ENCODE assay signal across 16 cellular contexts in the genomic region with DNA sequence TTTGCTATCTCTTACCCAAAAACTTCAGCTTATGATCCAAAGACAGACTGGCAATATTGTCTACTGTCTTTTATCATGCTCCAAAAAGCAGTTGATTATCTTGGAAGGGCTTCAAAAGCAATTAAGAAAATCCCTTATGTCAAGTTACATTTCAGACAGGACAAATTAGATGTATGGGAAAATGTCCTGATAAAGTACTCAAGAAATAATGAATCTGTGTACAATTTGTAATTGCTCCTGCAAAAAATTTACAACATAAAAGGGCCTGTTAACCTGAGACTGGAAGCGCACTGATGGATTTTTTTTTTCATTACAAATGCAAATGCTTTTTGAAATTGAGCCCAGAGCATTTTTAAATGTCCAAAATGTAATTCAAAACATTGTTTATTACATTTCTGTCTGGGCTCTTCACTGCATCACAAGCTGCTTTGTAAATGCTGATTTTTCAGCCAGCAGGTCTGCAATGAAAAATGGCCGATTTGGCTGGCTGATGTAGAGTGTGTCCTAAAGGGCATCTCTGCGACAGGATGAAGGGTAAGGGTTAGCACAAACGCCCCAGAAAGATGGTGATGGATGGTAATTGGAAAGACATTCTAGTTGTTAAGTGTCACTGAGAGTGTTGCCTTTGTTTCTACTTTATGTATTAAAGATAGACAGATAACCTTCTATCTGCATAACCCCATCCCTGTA.
"Had no signal": no experiment of that assay in that cellular context is flagged by ENCODE, and none has a peak within 500 bp of the region (broad histone marks: within the 10 kb centered on the region; RNA-seq: fewer than 3 reads in every experiment).

No MANE protein-coding gene starts in this region.

- H3K27ac ChIP-seq: body of pancreas, left ventricle myocardium inferior, prostate gland, tibial nerve had no signal

- H3K4me3 ChIP-seq: body of pancreas, left ventricle myocardium inferior, prostate gland, tibial nerve had no signal

- H3K4me1 ChIP-seq: body of pancreas, prostate gland, tibial nerve had no signal

- H3K4me3 Mint-ChIP-seq: activated B cell treated with CpG ODN at 0.5 μM for 24 hours; activated CD8-positive, alpha-beta T cell treated with anti-CD3 and anti-CD28 coated beads for 36 hours; activated naive CD4-positive, alpha-beta T cell treated with anti-CD3 and anti-CD28 coated beads for 36 hours; activated T-cell treated with anti-CD3 and anti-CD28 coated beads, Interleukin-2, amount 50 U/mL, for 4 hours; neural crest cell; stimulated activated naive CD8-positive, alpha-beta T cell treated with anti-CD3 and anti-CD28 coated beads, Interleukin-15, Interleukin-2, amounts not matched to agents 100 ng/mL and 50 ng/mL, for 24 hours had no signal

- ATAC-seq: activated CD8-positive, alpha-beta T cell treated with anti-CD3 and anti-CD28 coated beads for 36 hours; activated T-cell treated with anti-CD3 and anti-CD28 coated beads, Interleukin-2, amount 50 U/mL, for 4 hours; body of pancreas; right cardiac atrium had no signal

- H3K27me3 ChIP-seq: body of pancreas, tibial nerve had no signal

- H3K36me3 ChIP-seq: left ventricle myocardium inferior, prostate gland, tibial nerve had no signal

- H3K27ac Mint-ChIP-seq: activated B cell treated with CpG ODN at 0.5 μM for 24 hours; activated CD8-positive, alpha-beta T cell treated with anti-CD3 and anti-CD28 coated beads for 36 hours; activated naive CD4-positive, alpha-beta T cell treated with anti-CD3 and anti-CD28 coated beads for 36 hours; stimulated activated naive CD8-positive, alpha-beta T cell treated with anti-CD3 and anti-CD28 coated beads, Interleukin-15, Interleukin-2, amounts not matched to agents 100 ng/mL and 50 ng/mL, for 24 hours had no signal

- H3K9me3 Mint-ChIP-seq: activated B cell treated with CpG ODN at 0.5 μM for 24 hours; activated CD8-positive, alpha-beta T cell treated with anti-CD3 and anti-CD28 coated beads for 36 hours; activated naive CD4-positive, alpha-beta T cell treated with anti-CD3 and anti-CD28 coated beads for 36 hours; activated T-cell treated with anti-CD3 and anti-CD28 coated beads, Interleukin-2, amount 50 U/mL, for 4 hours; neural crest cell; stimulated activated naive CD8-positive, alpha-beta T cell treated with anti-CD3 and anti-CD28 coated beads, Interleukin-15, Interleukin-2, amounts not matched to agents 100 ng/mL and 50 ng/mL, for 24 hours had no signal

- H3K27me3 Mint-ChIP-seq: activated B cell treated with CpG ODN at 0.5 μM for 24 hours had no signal

- DNase-seq: activated B cell treated with CpG ODN at 0.5 μM for 24 hours; activated CD4-positive, alpha-beta T cell treated with anti-CD3 and anti-CD28 coated beads for 48 hours; activated CD8-positive, alpha-beta T cell treated with anti-CD3 and anti-CD28 coated beads for 36 hours; activated naive CD4-positive, alpha-beta T cell treated with anti-CD3 and anti-CD28 coated beads for 36 hours; activated T-cell treated with anti-CD3 and anti-CD28 coated beads, Interleukin-2, amount 50 U/mL, for 4 hours; body of pancreas; caudate nucleus; kidney glomerular epithelial cell; left ventricle myocardium inferior; mammary epithelial cell; right cardiac atrium; stimulated activated CD4-positive, alpha-beta T cell treated with anti-CD3 and anti-CD28 coated beads, Interleukin-2, amount 100 ng/mL, for 24 hours had no signal

- H3K9me3 ChIP-seq: body of pancreas, left ventricle myocardium inferior, prostate gland, tibial nerve had no signal
